ENCODE assay signal across 13 cellular contexts in the genomic region with DNA sequence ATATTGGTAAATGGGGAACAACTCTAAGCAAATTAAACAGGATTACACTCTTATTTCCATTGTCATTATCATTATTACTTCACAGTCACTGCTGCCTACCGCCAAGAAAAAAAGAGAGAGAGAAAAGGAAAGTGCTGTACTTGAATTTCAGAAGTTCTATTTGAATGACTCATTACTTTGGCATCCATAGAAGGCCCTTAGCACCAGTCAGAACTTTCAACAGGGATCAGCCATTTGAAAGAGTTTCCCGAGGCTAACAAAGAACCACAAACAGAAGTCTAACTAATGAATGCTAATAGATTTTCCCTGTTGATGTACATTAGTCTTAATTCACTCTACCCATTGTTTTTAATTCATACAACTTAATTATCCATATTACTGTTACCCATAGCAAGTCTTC.
DNase-seq lines count a peak whose midpoint lies in the region; ATAC-seq, FAIRE-seq and TF ChIP-seq lines count a peak whose summit lies in the region.
"Had no signal": no experiment of that assay in that cellular context is flagged by ENCODE, and none has a peak within 500 bp of the region (broad histone marks: within the 10 kb centered on the region; RNA-seq: fewer than 3 reads in every experiment).

No MANE protein-coding gene starts in this region.

- H3K27ac Mint-ChIP-seq in nephron (peak overlapping the region; percentile 24 to 71 (median 36)), glutamatergic neuron (ENCODE audit: unreplicated experiment) (no peak overlapping the region)
- H3K27ac Mint-ChIP-seq: activated naive CD8-positive, alpha-beta T cell treated with anti-CD3 and anti-CD28 coated beads, Interleukin-2, amount 10 ng/mL, durations not matched to agents 7 days and 5 days had no signal

- H3K27me3 Mint-ChIP-seq in nephron (ENCODE audit: low read depth) (no peaks in the 10 kb centered on the region), glutamatergic neuron (ENCODE audit: unreplicated experiment) (no peaks in the 10 kb centered on the region)

- no peaks in the 10 kb centered on the region for H3K36me3 Mint-ChIP-seq in nephron (ENCODE audit: low read depth)
- no peaks in the 10 kb centered on the region for H3K36me3 Mint-ChIP-seq in glutamatergic neuron (ENCODE audit: unreplicated experiment)
- H3K36me3 Mint-ChIP-seq: activated naive CD8-positive, alpha-beta T cell treated with anti-CD3 and anti-CD28 coated beads, Interleukin-2, amount 10 ng/mL, durations not matched to agents 7 days and 5 days had no signal

- no peaks in the 10 kb centered on the region for H3K9me3 Mint-ChIP-seq in nephron
- H3K9me3 Mint-ChIP-seq in glutamatergic neuron (ENCODE audit: unreplicated experiment): no peaks in the 10 kb centered on the region
- H3K9me3 Mint-ChIP-seq: activated naive CD8-positive, alpha-beta T cell treated with anti-CD3 and anti-CD28 coated beads, Interleukin-2, amount 10 ng/mL, durations not matched to agents 7 days and 5 days had no signal

- H4K20me1 ChIP-seq in fibroblast of lung (ENCODE audit: control insufficient read depth, extremely low read depth, insufficient read depth, low read length): no peaks in the 10 kb centered on the region

- H3K4me2 ChIP-seq in fibroblast of lung (ENCODE audit: extremely low read depth, insufficient read depth, low read length): peak overlapping the region; percentile 8

- H3K79me2 ChIP-seq in fibroblast of lung (ENCODE audit: control insufficient read depth, insufficient read depth, low read length): no peaks in the 10 kb centered on the region

- FAIRE-seq in H54 (lab: Jason Lieb, UNC): no peak

- H2AFZ ChIP-seq in fibroblast of lung (ENCODE audit: low read length): no peak overlapping the region

- H3K4me1 Mint-ChIP-seq in nephron (peaks cover 9% of the 10 kb centered on the region), glutamatergic neuron (ENCODE audit: low read depth, unreplicated experiment) (peaks cover 3% of the 10 kb centered on the region)
- H3K4me1 Mint-ChIP-seq: activated naive CD8-positive, alpha-beta T cell treated with anti-CD3 and anti-CD28 coated beads, Interleukin-2, amount 10 ng/mL, durations not matched to agents 7 days and 5 days had no signal

- TF ChIP-seq CTCF in fibroblast of lung (conservative IDR thresholded peaks at IDR 0.05 in 1 of 2, IDR thresholded peaks at IDR 0.05 in 1 of 2; ENCODE audit: low read depth in 1 of 2, low read length in 2 of 2): no peak
- TF ChIP-seq CTCF in nephron (IDR thresholded peaks at IDR 0.05; ENCODE audit: unreplicated experiment in 3 of 3): no peak
- no peak for TF ChIP-seq CTCF in glutamatergic neuron (IDR thresholded peaks at IDR 0.05; ENCODE audit: partially characterized antibody, unreplicated experiment)

- peak; percentile 84 for DNase-seq in EH (ENCODE audit: low read depth)
- DNase-seq in SJCRH30: peak; percentile 17 to 67
- peak; percentile 79 to 90 for DNase-seq in fibroblast of lung (ENCODE audit: low read depth in 2 of 2)
- no peak for DNase-seq in H54 (ENCODE audit: insufficient read length, low spot score)
- no peak for DNase-seq in effector CD4-positive, alpha-beta T cell
- DNase-seq in glutamatergic neuron: no peak
- DNase-seq: activated CD4-positive, alpha-beta T cell treated with anti-CD3 and anti-CD28 coated beads for 48 hours; activated naive CD8-positive, alpha-beta T cell treated with anti-CD3 and anti-CD28 coated beads, Interleukin-2, amount 10 ng/mL, durations not matched to agents 7 days and 5 days; DMS79; MG63 had no signal

- H3K4me3 Mint-ChIP-seq in nephron: no peak overlapping the region
- H3K4me3 Mint-ChIP-seq in glutamatergic neuron (ENCODE audit: unreplicated experiment): no peak overlapping the region
- H3K4me3 Mint-ChIP-seq: activated naive CD8-positive, alpha-beta T cell treated with anti-CD3 and anti-CD28 coated beads, Interleukin-2, amount 10 ng/mL, durations not matched to agents 7 days and 5 days had no signal

- H3K27me3 ChIP-seq in SJCRH30: no peaks in the 10 kb centered on the region
- H3K27me3 ChIP-seq in fibroblast of lung (ENCODE audit: control insufficient read depth, insufficient read depth, low read length): no peaks in the 10 kb centered on the region
- H3K27me3 ChIP-seq: MG63 had no signal

- no peak for TF ChIP-seq POLR2A in H54 (IDR thresholded peaks at IDR 0.05; ENCODE audit: low read depth, low read length)

- peaks cover 54% of the 10 kb centered on the region for H3K4me1 ChIP-seq in SJCRH30
- H3K4me1 ChIP-seq in fibroblast of lung (ENCODE audit: control insufficient read depth, extremely low read depth, insufficient read depth, low read length): peaks cover 5% of the 10 kb centered on the region
- H3K4me1 ChIP-seq: prostate gland had no signal

- H3K9me3 ChIP-seq in SJCRH30 (replicated peaks): no peaks in the 10 kb centered on the region
- H3K9me3 ChIP-seq in fibroblast of lung (ENCODE audit: control insufficient read depth, insufficient read depth, low read depth, low read length): no peaks in the 10 kb centered on the region
- H3K9me3 ChIP-seq: MG63, prostate gland had no signal

- H3K9ac ChIP-seq in fibroblast of lung (ENCODE audit: insufficient read depth, low read length): no peak overlapping the region

- peak overlapping the region; percentile 97 for H3K27ac ChIP-seq in SJCRH30
- H3K27ac ChIP-seq in fibroblast of lung (ENCODE audit: insufficient read depth, low read length): no peak overlapping the region
- H3K27ac ChIP-seq: prostate gland had no signal

- no peaks in the 10 kb centered on the region for H3K36me3 ChIP-seq in SJCRH30
- H3K36me3 ChIP-seq in fibroblast of lung (ENCODE audit: control insufficient read depth, insufficient read depth, low read length): no peaks in the 10 kb centered on the region
- H3K36me3 ChIP-seq: MG63, prostate gland had no signal

- H3K4me3 ChIP-seq in SJCRH30 (no peak overlapping the region), fibroblast of lung (replicated peaks in 1 of 4; ENCODE audit: control extremely low read depth in 1 of 4, insufficient read depth in 1 of 4, low read depth in 3 of 4, low read length in 4 of 4) (no peak overlapping the region)
- H3K4me3 ChIP-seq: MG63, prostate gland had no signal

- no peak for ATAC-seq in HG03520 (IDR thresholded peaks at IDR 0.05; ENCODE audit: unreplicated experiment)

Comparison
In these comparisons a context has a peak if more than half of its experiments do, and no peak if none do; other contexts are left out.
1. DNase-seq: peak in EH (single experiment), SJCRH30 (2 of 2) and fibroblast of lung (2 of 2); none in H54 (single experiment), effector CD4-positive, alpha-beta T cell (single experiment) and glutamatergic neuron (single experiment).